Comparison of ENCODE assay signal across 24 cellular contexts in the genomic region with DNA sequence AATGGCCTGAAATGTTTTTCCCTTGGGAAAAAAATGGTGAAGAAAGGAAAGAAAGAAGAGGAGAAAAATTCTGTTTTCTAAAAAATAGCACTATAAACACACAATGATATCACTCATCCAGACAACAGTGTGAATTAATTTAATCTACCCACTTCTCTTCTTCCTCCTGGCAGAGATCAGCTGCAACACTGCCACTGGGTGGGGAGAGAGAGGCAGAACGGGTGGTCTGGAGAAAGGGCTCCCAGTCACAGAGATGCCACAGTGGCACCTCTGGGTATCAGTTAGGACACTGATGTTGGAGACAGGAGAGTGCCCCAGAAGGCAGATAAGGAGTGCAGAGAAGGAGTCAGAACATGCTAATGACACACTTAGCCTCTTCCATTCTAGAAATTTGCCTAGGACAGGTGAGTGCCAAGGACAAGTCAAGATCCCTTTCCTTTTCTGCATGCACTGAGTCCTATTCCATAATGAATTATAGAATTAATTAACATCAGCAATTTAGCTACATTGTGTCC.
"Had no signal": no experiment of that assay in that cellular context is flagged by ENCODE, and none has a peak within 500 bp of the region (broad histone marks: within the 10 kb centered on the region; RNA-seq: fewer than 3 reads in every experiment).

No MANE protein-coding gene starts in this region.

- H3K27ac ChIP-seq: ascending aorta, esophagus squamous epithelium, left lung, lower lobe of right lung, stomach, thyroid gland, upper lobe of left lung, vagina had no signal

- DNase-seq: activated CD4-positive, alpha-beta T cell treated with anti-CD3 and anti-CD28 coated beads for 36 hours; activated CD4-positive, alpha-beta T cell treated with anti-CD3 and anti-CD28 coated beads, Interleukin-2, amount 50 U/mL, for 4 hours; activated CD4-positive, CD25-positive, alpha-beta regulatory T cell; activated effector memory CD4-positive, alpha-beta T cell treated with anti-CD3 and anti-CD28 coated beads, Interleukin-2, amount 50 U/mL, for 16 hours; activated naive CD4-positive, alpha-beta T cell treated with anti-CD3 and anti-CD28 coated beads for 36 hours; activated naive CD8-positive, alpha-beta T cell treated with anti-CD3 and anti-CD28 coated beads, Interleukin-2, amount 10 ng/mL, durations not matched to agents 7 days and 5 days; activated T-cell treated with anti-CD3 and anti-CD28 coated beads, Interleukin-2, amount 50 U/mL, for 1 hour; cortex of kidney; effector memory CD8-positive, alpha-beta T cell; esophagus squamous epithelium; left lung; lower lobe of right lung; mesenchymal stem cell; naive thymus-derived CD8-positive, alpha-beta T cell; right cardiac atrium; stimulated activated CD4-positive, alpha-beta T cell treated with anti-CD3 and anti-CD28 coated beads, Interleukin-15, amount 100 ng/mL, for 24 hours; stimulated activated CD4-positive, alpha-beta T cell treated with anti-CD3 and anti-CD28 coated beads, Interleukin-2, amount 100 ng/mL, for 24 hours; stimulated activated naive B cell treated with anti-CD40 and anti-IgM and Interleukin-4, amounts not matched to agents 10 μg/mL and 1 μg/mL and 100 μg/mL, for 72 hours; stomach; T-helper 2 cell; thyroid gland; upper lobe of left lung had no signal

- H3K4me3 ChIP-seq: ascending aorta, esophagus squamous epithelium, left lung, lower lobe of right lung, stomach, thyroid gland, upper lobe of left lung, vagina had no signal

- H3K36me3 ChIP-seq: ascending aorta, esophagus squamous epithelium, left lung, lower lobe of right lung, stomach, thyroid gland, upper lobe of left lung, vagina had no signal

- H3K9me3 ChIP-seq: ascending aorta, esophagus squamous epithelium, left lung, lower lobe of right lung, stomach, thyroid gland, upper lobe of left lung, vagina had no signal

- H3K4me1 ChIP-seq: ascending aorta, esophagus squamous epithelium, left lung, lower lobe of right lung, stomach, thyroid gland, upper lobe of left lung, vagina had no signal

- ATAC-seq: activated CD4-positive, alpha-beta T cell treated with anti-CD3 and anti-CD28 coated beads for 36 hours; effector memory CD8-positive, alpha-beta T cell; left lung; lower lobe of right lung; naive thymus-derived CD8-positive, alpha-beta T cell; right cardiac atrium; stimulated activated naive B cell treated with anti-CD40 and anti-IgM and Interleukin-4, amounts not matched to agents 10 μg/mL and 1 μg/mL and 100 μg/mL, for 72 hours had no signal
